8 cellular contexts compared by ENCODE assay signal in genomic region chr4:80072607-80073361, GRCh38. TPM values are rescaled to one million over a fixed set of nuclear protein-coding genes. Genes with fewer than 3 reads are reported as not detected.
DNase-seq lines count a peak whose midpoint lies in the region; ATAC-seq and TF ChIP-seq lines count a peak whose summit lies in the region.

TSS of gene ANTXR2 (minus strand) at chr4:80073229. CDS start at chr4:80072560, 669 bp downstream.

- H3K9ac ChIP-seq in neural progenitor cell = peak within 1 kb of the TSS; percentile 27

- H3K27me3 ChIP-seq in RWPE2 (ENCODE audit: insufficient read depth, poor library complexity, severe bottlenecking) (no peaks in the 10 kb centered on the region), neural progenitor cell (peaks cover 27% of the 10 kb centered on the region)

- H3K9me3 ChIP-seq in RWPE2 (ENCODE audit: severe bottlenecking) (no peaks in the 10 kb centered on the region), neural progenitor cell (ENCODE audit: low read depth) (no peaks in the 10 kb centered on the region)

- peak within 1 kb of the TSS; percentile 63 for H2AFZ ChIP-seq in neural progenitor cell (replicated peaks)

- TF ChIP-seq CTCF in RWPE2 (IDR thresholded peaks at IDR 0.05; ENCODE audit: poor library complexity, severe bottlenecking) = peak; percentile 8
- TF ChIP-seq CTCF in foreskin fibroblast (IDR thresholded peaks at IDR 0.05; ENCODE audit: low read depth, low read length) = no peak
- no peak for TF ChIP-seq CTCF in neural progenitor cell (IDR thresholded peaks at IDR 0.05)

- peaks cover 10% of the 10 kb centered on the region for H3K36me3 Mint-ChIP-seq in neural progenitor cell

- peaks cover 23% of the 10 kb centered on the region for H3F3A ChIP-seq in neural progenitor cell (ENCODE audit: low read depth)

- DNase-seq in D341Med (ENCODE audit: low spot score) = peak; percentile 79
- DNase-seq in HS-5 (ENCODE audit: low read depth) = peak; percentile 82
- peak; percentile 86 for DNase-seq in RWPE2 (ENCODE audit: low spot score)
- DNase-seq in activated gamma-delta T cell (lab: John Stamatoyannopoulos, UW) = peak; percentile 50
- DNase-seq in foreskin fibroblast = peak; percentile 98 to 99
- DNase-seq in neural progenitor cell (ENCODE audit: low spot score) = peak; percentile 93
- peak; percentile 10 to 77 (median 45) for DNase-seq in substantia nigra (lab: John Stamatoyannopoulos, UW)

- peak within 1 kb of the TSS; percentile 74 for H3K4me2 ChIP-seq in neural progenitor cell

- H3K4me3 Mint-ChIP-seq in neural progenitor cell = peak within 1 kb of the TSS; percentile 98

- H3K27me3 Mint-ChIP-seq in neural progenitor cell (ENCODE audit: insufficient read depth, low read depth) = peaks cover 6% of the 10 kb centered on the region

- H3K9me3 Mint-ChIP-seq in neural progenitor cell = no peaks in the 10 kb centered on the region

- no peaks in the 10 kb centered on the region for H4K20me1 ChIP-seq in neural progenitor cell (ENCODE audit: low read depth)

- H3K4me1 ChIP-seq in RWPE2 (ENCODE audit: insufficient read depth, poor library complexity, severe bottlenecking) (peaks cover 44% of the 10 kb centered on the region), neural progenitor cell (peaks cover 11% of the 10 kb centered on the region)

- H3K4me1 Mint-ChIP-seq in neural progenitor cell = peaks cover 15% of the 10 kb centered on the region

- H3K36me3 ChIP-seq in RWPE2 (ENCODE audit: low read depth) = peaks cover 25% of the 10 kb centered on the region
- no peaks in the 10 kb centered on the region for H3K36me3 ChIP-seq in neural progenitor cell

- ATAC-seq in GM21367 (IDR thresholded peaks at IDR 0.05; ENCODE audit: unreplicated experiment) = peak; percentile 64
- ATAC-seq in RWPE2 (ENCODE audit: low read depth) = peak; percentile 86

- peak within 1 kb of the TSS; percentile 96 for H3K27ac Mint-ChIP-seq in neural progenitor cell

- no peaks in the 10 kb centered on the region for H3K79me2 ChIP-seq in neural progenitor cell (ENCODE audit: low read depth)

- H3K27ac ChIP-seq in RWPE2 (ENCODE audit: poor library complexity, severe bottlenecking) (peak within 1 kb of the TSS; percentile 76), neural progenitor cell (peak within 1 kb of the TSS; percentile 82), substantia nigra (ENCODE audit: low read depth, low read length, poor library complexity, severe bottlenecking) (peak within 1 kb of the TSS; percentile 62)

- H3K4me3 ChIP-seq in RWPE2 (ENCODE audit: severe bottlenecking) = peak within 1 kb of the TSS; percentile 62
- H3K4me3 ChIP-seq in foreskin fibroblast (ENCODE audit: low read depth in 1 of 2, low read length in 2 of 2) = peak within 1 kb of the TSS; percentile 64 to 97
- peak within 1 kb of the TSS; percentile 76 for H3K4me3 ChIP-seq in neural progenitor cell

RNA-seq across cellular contexts. Expression of gene ANTXR2, which starts in this region (rescaled TPM):
- total RNA-seq in neural progenitor cell (ENCODE audit: low replicate concordance) = 28.3 and 28.8 TPM in 2 replicates

Comparison
In these comparisons a context has a peak if more than half of its experiments do, and no peak if none do; other contexts are left out.
1. Peak in every context shown above with its lines: DNase-seq, ATAC-seq, H3K4me3 ChIP-seq and H3K27ac ChIP-seq.
2. DNase-seq: peak in every context shown above with its lines; median percentile 98 in foreskin fibroblast; 93 in neural progenitor cell; 86 in RWPE2; 82 in HS-5; 79 in D341Med; 50 in activated gamma-delta T cell; 45 in substantia nigra.